Comparison of ENCODE assay signal across 8 cellular contexts in genomic region chr3:57756022-57756527, GRCh38.
DNase-seq lines count a peak whose midpoint lies in the region; ATAC-seq and TF ChIP-seq lines count a peak whose summit lies in the region.

Gene SLMAP, plus strand, starts transcription at chr3:57756309. Its CDS starts 1,343 bp downstream, at chr3:57757652.

- peaks cover 23% of the 10 kb centered on the region for H3K4me1 Mint-ChIP-seq in central memory CD8-positive, alpha-beta T cell

- TF ChIP-seq CTCF in AG09309 (IDR thresholded peaks at IDR 0.05; ENCODE audit: control insufficient read depth, insufficient read depth, low read depth, low read length, missing control alignments), result no peak

- H3K27me3 Mint-ChIP-seq in central memory CD8-positive, alpha-beta T cell, result no peaks in the 10 kb centered on the region

- no peaks in the 10 kb centered on the region for H3K9me3 Mint-ChIP-seq in central memory CD8-positive, alpha-beta T cell

- ATAC-seq in GM19025 (IDR thresholded peaks at IDR 0.05; ENCODE audit: low read depth, unreplicated experiment), result peak; percentile 91
- ATAC-seq in HG03342 (IDR thresholded peaks at IDR 0.05; ENCODE audit: unreplicated experiment), result peak; percentile 91
- ATAC-seq in central memory CD8-positive, alpha-beta T cell (replicated peaks; ENCODE audit: extremely low read depth, poor library complexity, severe bottlenecking), result peak; percentile 98

- H3K36me3 Mint-ChIP-seq in central memory CD8-positive, alpha-beta T cell (ENCODE audit: insufficient read depth), result peaks cover 10% of the 10 kb centered on the region

- peak within 1 kb of the TSS; percentile 97 for H3K4me3 ChIP-seq in AG09309 (ENCODE audit: control insufficient read depth, low read depth, low read length)

- H3K4me3 Mint-ChIP-seq in central memory CD8-positive, alpha-beta T cell, result peak within 1 kb of the TSS; percentile 89

- peak within 1 kb of the TSS; percentile 84 for H3K27ac Mint-ChIP-seq in central memory CD8-positive, alpha-beta T cell (ENCODE audit: low read depth)

- peak; percentile 82 for DNase-seq in AG09309 (ENCODE audit: low read depth)
- peak; percentile 24 to 81 for DNase-seq in NCI-H446 (lab: John Stamatoyannopoulos, UW)
- peak; percentile 96 for DNase-seq in activated CD4-positive, CD25-positive, alpha-beta regulatory T cell treated with anti-CD3 and anti-CD28 coated beads, Interleukin-2, amount 50 U/mL, for 16 hours (ENCODE audit: low read depth, low spot score)
- DNase-seq in central memory CD8-positive, alpha-beta T cell (ENCODE audit: low spot score in 2 of 2), result peak; percentile 85 to 93
- DNase-seq in iris pigment epithelial cell (ENCODE audit: low read depth), result peak; percentile 98
- DNase-seq in stimulated activated CD4-positive, alpha-beta T cell treated with anti-CD3 and anti-CD28 coated beads, Interleukin-12 subunit alpha, Interleukin-12 subunit beta, amount 100 ng/mL, for 24 hours (ENCODE audit: low read depth in 2 of 2), result peak; percentile 89 to 94

Comparison
In these comparisons a context has a peak if more than half of its experiments do, and no peak if none do; other contexts are left out.
1. Peak in every context shown above with its lines: DNase-seq, ATAC-seq and H3K4me3 ChIP-seq.